1 cellular context compared by ENCODE assay signal in genomic region chr1:110877776-110878175, GRCh38.
A peak's percentile ranks its signal among the peaks of the same experiment; 100 is the strongest.
TF ChIP-seq lines count a peak whose summit lies in the region.

No MANE protein-coding gene starts in this region.

TF ChIP-seq in K562, 482 proteins besides CTCF, POLR2A, EP300 and RAD21 (continued from another document):
- TF ChIP-seq ZNF592 (IDR thresholded peaks at IDR 0.05): 0 out of 2 replicates have a peak, but pooled peaks have one; percentile 20
- peak; percentile 76 for TF ChIP-seq WHSC1 (IDR thresholded peaks at IDR 0.05; ENCODE audit: low read length)
- TF ChIP-seq MCM2 (IDR thresholded peaks at IDR 0.05; ENCODE audit: low read depth): no peak
- TF ChIP-seq GABPB1 (CRISPR knock-in tag; IDR thresholded peaks at IDR 0.05): no peak
- no peak for TF ChIP-seq ATF4 (CRISPR knock-in tag; IDR thresholded peaks at IDR 0.05)
